11 cellular contexts compared by ENCODE assay signal in genomic region chr3:157086775-157087174, GRCh38.
DNase-seq lines count a peak whose midpoint lies in the region; FAIRE-seq and TF ChIP-seq lines count a peak whose summit lies in the region.
"Had no signal": no experiment of that assay in that cellular context is flagged by ENCODE, and none has a peak within 500 bp of the region (broad histone marks: within the 10 kb centered on the region; RNA-seq: fewer than 3 reads in every experiment).

No MANE protein-coding gene starts in this region.

- H2AFZ ChIP-seq in keratinocyte (ENCODE audit: control insufficient read depth, low read length) = no peak overlapping the region

- H3K27ac ChIP-seq in SK-N-MC = peak overlapping the region; percentile 88
- H3K27ac ChIP-seq in keratinocyte (ENCODE audit: control insufficient read depth, insufficient read depth, low read length) = peak overlapping the region; percentile 98
- peak overlapping the region; percentile 99 for H3K27ac ChIP-seq in stomach smooth muscle (ENCODE audit: low read length)

- H3K27ac Mint-ChIP-seq in T-helper 1 cell treated with Interleukin-12 subunit alpha and Interleukin-12 subunit beta and Interleukin-4 antibody, amounts not matched to agents 30 μg/mL and 1 μg/mL, for 36 hours = peak overlapping the region; percentile 43
- no peak overlapping the region for H3K27ac Mint-ChIP-seq in activated T-helper 1 cell treated with anti-CD3 and anti-CD28 coated beads, Interleukin-12 subunit alpha, Interleukin-12 subunit beta, Interleukin-2, Interleukin-4 antibody, amounts not matched to agents 30 ng/mL and 10 ng/mL and 1 ng/mL, durations not matched to agents 14 hours and 24 hours and 36 hours
- H3K27ac Mint-ChIP-seq: stimulated activated naive CD8-positive, alpha-beta T cell treated with anti-CD3 and anti-CD28 coated beads, Interleukin-15, amount 100 ng/mL, for 72 hours had no signal

- H3K27me3 ChIP-seq in keratinocyte (ENCODE audit: control insufficient read depth, extremely low read depth, insufficient read depth, low read length) (no peaks in the 10 kb centered on the region), stomach smooth muscle (ENCODE audit: control insufficient read depth in 1 of 2, insufficient read depth in 2 of 2, low read length in 2 of 2) (no peaks in the 10 kb centered on the region)
- H3K27me3 ChIP-seq: ovary had no signal

- H3K9me3 ChIP-seq in SK-N-MC (ENCODE audit: low read depth, low read length) (no peaks in the 10 kb centered on the region), keratinocyte (ENCODE audit: control insufficient read depth, low read depth, low read length) (no peaks in the 10 kb centered on the region), stomach smooth muscle (ENCODE audit: control insufficient read depth in 2 of 2, low read length in 2 of 2) (no peaks in the 10 kb centered on the region)
- H3K9me3 ChIP-seq: ovary had no signal

- H3K4me1 ChIP-seq in keratinocyte (ENCODE audit: control insufficient read depth, extremely low read depth, insufficient read depth, low read length) (peaks cover 69% of the 10 kb centered on the region), stomach smooth muscle (ENCODE audit: control insufficient read depth, insufficient read depth, low read length) (peaks cover 49% of the 10 kb centered on the region)

- H3K4me2 ChIP-seq in keratinocyte (ENCODE audit: control insufficient read depth, extremely low read depth, insufficient read depth, low read depth, low read length) = peak overlapping the region; percentile 90

- FAIRE-seq in keratinocyte (lab: Jason Lieb, UNC) = no peak

- no peak for DNase-seq in T-helper 1 cell
- no peak for DNase-seq in SK-N-MC (ENCODE audit: low read depth, low spot score)
- no peak for DNase-seq in keratinocyte (ENCODE audit: low read depth, low spot score)
- DNase-seq in LoVo (ENCODE audit: low spot score) = no peak
- DNase-seq in activated T-helper 1 cell treated with anti-CD3 and anti-CD28 coated beads, Interleukin-12 subunit alpha, Interleukin-12 subunit beta, Interleukin-2, Interleukin-4 antibody, amounts not matched to agents 30 ng/mL and 10 ng/mL and 1 ng/mL, durations not matched to agents 14 hours and 24 hours and 36 hours (ENCODE audit: low spot score) = no peak
- DNase-seq in ureter (ENCODE audit: low spot score) = no peak
- DNase-seq: ovary; stimulated activated CD4-positive, alpha-beta T cell treated with anti-CD3 and anti-CD28 coated beads, Interleukin-4, amount 100 ng/mL, for 1 hour; stimulated activated naive CD8-positive, alpha-beta T cell treated with anti-CD3 and anti-CD28 coated beads, Interleukin-15, amount 100 ng/mL, for 72 hours had no signal

- TF ChIP-seq CTCF in keratinocyte (optimal IDR thresholded peaks at IDR 0.05 in 1 of 3, IDR thresholded peaks at IDR 0.05 in 1 of 3, conservative IDR thresholded peaks at IDR 0.05 in 1 of 3; ENCODE audit: extremely low read depth in 1 of 3, insufficient read depth in 2 of 3, low read length in 3 of 3) = no peak

- H4K20me1 ChIP-seq in keratinocyte (ENCODE audit: control insufficient read depth, extremely low read depth, insufficient read depth, low read length) = no peaks in the 10 kb centered on the region

- H3K9ac ChIP-seq in SK-N-MC (ENCODE audit: insufficient read length) = peak overlapping the region; percentile 16
- peak overlapping the region; percentile 26 for H3K9ac ChIP-seq in keratinocyte (ENCODE audit: control insufficient read depth, extremely low read depth, insufficient read depth, low read length)
- peak overlapping the region in 1 of 2 donors; percentile 29 for H3K9ac ChIP-seq in stomach smooth muscle (ENCODE audit: low read length in 2 of 2)

- peaks cover 2% of the 10 kb centered on the region for H3K36me3 Mint-ChIP-seq in T-helper 1 cell treated with Interleukin-12 subunit alpha and Interleukin-12 subunit beta and Interleukin-4 antibody, amounts not matched to agents 30 μg/mL and 1 μg/mL, for 36 hours (ENCODE audit: low read depth)
- H3K36me3 Mint-ChIP-seq in activated T-helper 1 cell treated with anti-CD3 and anti-CD28 coated beads, Interleukin-12 subunit alpha, Interleukin-12 subunit beta, Interleukin-2, Interleukin-4 antibody, amounts not matched to agents 30 ng/mL and 10 ng/mL and 1 ng/mL, durations not matched to agents 14 hours and 24 hours and 36 hours (ENCODE audit: low read depth) = peaks cover 5% of the 10 kb centered on the region

- no peaks in the 10 kb centered on the region for H3K9me1 ChIP-seq in keratinocyte (ENCODE audit: control insufficient read depth, extremely low read depth, insufficient read depth, low read length)

- H3K4me1 Mint-ChIP-seq in T-helper 1 cell treated with Interleukin-12 subunit alpha and Interleukin-12 subunit beta and Interleukin-4 antibody, amounts not matched to agents 30 μg/mL and 1 μg/mL, for 36 hours (ENCODE audit: low read depth) = peaks cover 63% of the 10 kb centered on the region
- H3K4me1 Mint-ChIP-seq in activated T-helper 1 cell treated with anti-CD3 and anti-CD28 coated beads, Interleukin-12 subunit alpha, Interleukin-12 subunit beta, Interleukin-2, Interleukin-4 antibody, amounts not matched to agents 30 ng/mL and 10 ng/mL and 1 ng/mL, durations not matched to agents 14 hours and 24 hours and 36 hours (ENCODE audit: low read depth) = peaks cover 72% of the 10 kb centered on the region

- H3K4me3 Mint-ChIP-seq in T-helper 1 cell treated with Interleukin-12 subunit alpha and Interleukin-12 subunit beta and Interleukin-4 antibody, amounts not matched to agents 30 μg/mL and 1 μg/mL, for 36 hours = no peak overlapping the region
- H3K4me3 Mint-ChIP-seq in activated T-helper 1 cell treated with anti-CD3 and anti-CD28 coated beads, Interleukin-12 subunit alpha, Interleukin-12 subunit beta, Interleukin-2, Interleukin-4 antibody, amounts not matched to agents 30 ng/mL and 10 ng/mL and 1 ng/mL, durations not matched to agents 14 hours and 24 hours and 36 hours = no peak overlapping the region

- H3K9me3 Mint-ChIP-seq in T-helper 1 cell treated with Interleukin-12 subunit alpha and Interleukin-12 subunit beta and Interleukin-4 antibody, amounts not matched to agents 30 μg/mL and 1 μg/mL, for 36 hours = no peaks in the 10 kb centered on the region
- H3K9me3 Mint-ChIP-seq in activated T-helper 1 cell treated with anti-CD3 and anti-CD28 coated beads, Interleukin-12 subunit alpha, Interleukin-12 subunit beta, Interleukin-2, Interleukin-4 antibody, amounts not matched to agents 30 ng/mL and 10 ng/mL and 1 ng/mL, durations not matched to agents 14 hours and 24 hours and 36 hours = peaks cover 4% of the 10 kb centered on the region

- no peaks in the 10 kb centered on the region for H3K36me3 ChIP-seq in SK-N-MC (ENCODE audit: insufficient read depth, low read length)
- H3K36me3 ChIP-seq in keratinocyte (ENCODE audit: control insufficient read depth in 2 of 2, extremely low read depth in 1 of 2, insufficient read depth in 2 of 2, low read length in 2 of 2) = no peaks in the 10 kb centered on the region
- H3K36me3 ChIP-seq in stomach smooth muscle (ENCODE audit: control insufficient read depth in 2 of 2, insufficient read depth in 2 of 2, low read length in 2 of 2) = no peaks in the 10 kb centered on the region
- H3K36me3 ChIP-seq: ovary had no signal

- intact Hi-C loops in activated T-helper 1 cell treated with anti-CD3 and anti-CD28 coated beads, Interleukin-12 subunit alpha, Interleukin-12 subunit beta, Interleukin-2, Interleukin-4 antibody, amounts not matched to agents 30 ng/mL and 10 ng/mL and 1 ng/mL, durations not matched to agents 14 hours and 24 hours and 36 hours (cut with micrococcal nuclease) = no loop called here

- no peaks in the 10 kb centered on the region for H3K79me2 ChIP-seq in keratinocyte (ENCODE audit: control insufficient read depth, insufficient read depth, low read length)

- dilution Hi-C loops in keratinocyte (cut with MboI; ENCODE audit: extremely low pct_ligation_motif_present, low sequenced_read_pairs) = no loop called here

- H3K27me3 Mint-ChIP-seq in T-helper 1 cell treated with Interleukin-12 subunit alpha and Interleukin-12 subunit beta and Interleukin-4 antibody, amounts not matched to agents 30 μg/mL and 1 μg/mL, for 36 hours (ENCODE audit: low read depth) = no peaks in the 10 kb centered on the region
- H3K27me3 Mint-ChIP-seq in activated T-helper 1 cell treated with anti-CD3 and anti-CD28 coated beads, Interleukin-12 subunit alpha, Interleukin-12 subunit beta, Interleukin-2, Interleukin-4 antibody, amounts not matched to agents 30 ng/mL and 10 ng/mL and 1 ng/mL, durations not matched to agents 14 hours and 24 hours and 36 hours (ENCODE audit: insufficient read depth) = no peaks in the 10 kb centered on the region
- H3K27me3 Mint-ChIP-seq: stimulated activated naive CD8-positive, alpha-beta T cell treated with anti-CD3 and anti-CD28 coated beads, Interleukin-15, amount 100 ng/mL, for 72 hours had no signal

- H3K4me3 ChIP-seq in SK-N-MC (peak overlapping the region; percentile 61), keratinocyte (ENCODE audit: control insufficient read depth in 2 of 3, extremely low read depth in 1 of 3, insufficient read depth in 2 of 3, low read depth in 1 of 3, low read length in 3 of 3) (no peak overlapping the region), stomach smooth muscle (ENCODE audit: low read length in 2 of 2) (no peak overlapping the region)
- H3K4me3 ChIP-seq: ovary had no signal
